13 cellular contexts compared by ENCODE assay signal in genomic region chr5:107502711-107503110, GRCh38.
DNase-seq lines count a peak whose midpoint lies in the region; ATAC-seq and TF ChIP-seq lines count a peak whose summit lies in the region.
"Had no signal": no experiment of that assay in that cellular context is flagged by ENCODE, and none has a peak within 500 bp of the region (broad histone marks: within the 10 kb centered on the region; RNA-seq: fewer than 3 reads in every experiment).

No MANE protein-coding gene starts in this region.

- ATAC-seq in GM19463 (IDR thresholded peaks at IDR 0.05; ENCODE audit: unreplicated experiment) = no peak
- ATAC-seq in sciatic nerve = no peak

- peak overlapping the region; percentile 17 for H3K27ac Mint-ChIP-seq in type B pancreatic cell

- H3K4me3 Mint-ChIP-seq in type B pancreatic cell = peak overlapping the region; percentile 57

- no peaks in the 10 kb centered on the region for H3K9me3 Mint-ChIP-seq in type B pancreatic cell

- peaks cover 10% of the 10 kb centered on the region for H3K27me3 Mint-ChIP-seq in type B pancreatic cell

- peaks cover 42% of the 10 kb centered on the region for H3K4me1 Mint-ChIP-seq in type B pancreatic cell (ENCODE audit: unreplicated experiment)

- no peak for TF ChIP-seq CTCF in type B pancreatic cell (conservative IDR thresholded peaks at IDR 0.05)

- DNase-seq in NCI-H146 (lab: John Stamatoyannopoulos, UW) (peak; percentile 14), NCI-H146 treated with DMSO at 0.1 percent for 48 hours (lab: John Stamatoyannopoulos, UW; ENCODE audit: unreplicated experiment) (no peak), NCI-H345 treated with DMSO at 0.1 percent for 48 hours (lab: John Stamatoyannopoulos, UW; ENCODE audit: unreplicated experiment) (peak; percentile 83), cerebellum (ENCODE audit: low spot score) (peak; percentile 50), type B pancreatic cell (ENCODE audit: extremely low spot score, unreplicated experiment) (no peak), head of caudate nucleus (no peak), sciatic nerve (ENCODE audit: low spot score) (no peak)
- DNase-seq: 8988T; activated CD8-positive, alpha-beta memory T cell treated with anti-CD3 and anti-CD28 coated beads, Interleukin-2, amount 50 U/mL, for 48 hours; erythroblast; KBM-7; NCI-H526 had no signal

- intact Hi-C loops in head of caudate nucleus (cut with DNase I) (no loop called here), sciatic nerve (cut with DNase I) (no loop called here)

- no peaks in the 10 kb centered on the region for H3K36me3 Mint-ChIP-seq in type B pancreatic cell

Comparison
In these comparisons a context has a peak if more than half of its experiments do, and no peak if none do; other contexts are left out.
1. DNase-seq: peak in NCI-H146 (single experiment), NCI-H345 treated with DMSO at 0.1 percent for 48 hours (single experiment) and cerebellum (single experiment); none in NCI-H146 treated with DMSO at 0.1 percent for 48 hours (single experiment), type B pancreatic cell (single experiment), head of caudate nucleus (0 of 42) and sciatic nerve (single experiment).